29 cellular contexts compared by ENCODE assay signal in genomic region chr5:2895876-2896275, GRCh38.
"Had no signal": no experiment of that assay in that cellular context is flagged by ENCODE, and none has a peak within 500 bp of the region (broad histone marks: within the 10 kb centered on the region; RNA-seq: fewer than 3 reads in every experiment).

No MANE protein-coding gene starts in this region.

- H3K4me3 Mint-ChIP-seq: activated CD4-positive, alpha-beta memory T cell treated with anti-CD3 and anti-CD28 coated beads for 36 hours; activated CD4-positive, alpha-beta T cell treated with anti-CD3 and anti-CD28 coated beads, Interleukin-2, amount 10 ng/mL, durations not matched to agents 24 days and 14 days; natural killer cell treated with Interleukin-12 subunit alpha and Interleukin-12 subunit beta and Interleukin-15 and Interleukin-18, amount 100 ng/mL, for 72 hours; stimulated activated naive B cell treated with anti-CD40 and anti-IgM and Interleukin-4, amounts not matched to agents 10 μg/mL and 1 μg/mL and 100 μg/mL, for 72 hours; T-helper 17 cell had no signal

- DNase-seq: activated CD4-positive, alpha-beta memory T cell treated with anti-CD3 and anti-CD28 coated beads for 36 hours; activated CD4-positive, alpha-beta T cell treated with anti-CD3 and anti-CD28 coated beads, Interleukin-2, amount 10 ng/mL, durations not matched to agents 24 days and 14 days; activated CD4-positive, CD25-positive, alpha-beta regulatory T cell treated with anti-CD3 and anti-CD28 coated beads, Interleukin-2, amount 50 U/mL, for 72 hours; activated CD8-positive, alpha-beta memory T cell treated with anti-CD3 and anti-CD28 coated beads, Interleukin-2, amount 50 U/mL, for 4 hours; activated T-cell treated with anti-CD3 and anti-CD28 coated beads, Interleukin-2, amount 50 U/mL, for 1 hour; central memory CD4-positive, alpha-beta T cell; dermis blood vessel endothelial cell; effector CD8-positive, alpha-beta T cell; erythroblast; foreskin fibroblast; hippocampal formation; kidney glomerular epithelial cell; left lung; mesendoderm; mucosa of descending colon; sigmoid colon; small intestine; stimulated activated CD4-positive, alpha-beta T cell treated with anti-CD3 and anti-CD28 coated beads, Interleukin-4, amount 100 ng/mL, for 24 hours; stimulated activated naive B cell treated with anti-CD40 and anti-IgM and Interleukin-4, amounts not matched to agents 10 μg/mL and 1 μg/mL and 100 μg/mL, for 72 hours; T-helper 17 cell; T1000; transverse colon had no signal

- H3K4me3 ChIP-seq: breast epithelium, left lung, lung, mucosa of descending colon, sigmoid colon, transverse colon, vagina had no signal

- H3K27me3 Mint-ChIP-seq: activated CD4-positive, alpha-beta memory T cell treated with anti-CD3 and anti-CD28 coated beads for 36 hours; activated CD4-positive, alpha-beta T cell treated with anti-CD3 and anti-CD28 coated beads, Interleukin-2, amount 10 ng/mL, durations not matched to agents 24 days and 14 days; natural killer cell treated with Interleukin-12 subunit alpha and Interleukin-12 subunit beta and Interleukin-15 and Interleukin-18, amount 100 ng/mL, for 72 hours; stimulated activated naive B cell treated with anti-CD40 and anti-IgM and Interleukin-4, amounts not matched to agents 10 μg/mL and 1 μg/mL and 100 μg/mL, for 72 hours; T-helper 17 cell had no signal

- H3K36me3 ChIP-seq: breast epithelium, left lung, sigmoid colon, transverse colon, vagina had no signal

- H3K27me3 ChIP-seq: breast epithelium, sigmoid colon, transverse colon, vagina had no signal

- H3K9me3 Mint-ChIP-seq: natural killer cell treated with Interleukin-12 subunit alpha and Interleukin-12 subunit beta and Interleukin-15 and Interleukin-18, amount 100 ng/mL, for 72 hours had no signal

- H3K9me3 ChIP-seq: sigmoid colon, transverse colon, vagina had no signal

- H3K27ac ChIP-seq: breast epithelium, left lung, sigmoid colon, transverse colon, vagina had no signal

- H3K27ac Mint-ChIP-seq: activated CD4-positive, alpha-beta memory T cell treated with anti-CD3 and anti-CD28 coated beads for 36 hours; activated CD4-positive, alpha-beta T cell treated with anti-CD3 and anti-CD28 coated beads, Interleukin-2, amount 10 ng/mL, durations not matched to agents 24 days and 14 days; activated naive CD4-positive, alpha-beta T cell treated with anti-CD3 and anti-CD28 coated beads, Interleukin-2, amount 50 U/mL, for 72 hours; natural killer cell treated with Interleukin-12 subunit alpha and Interleukin-12 subunit beta and Interleukin-15 and Interleukin-18, amount 100 ng/mL, for 72 hours; progenitor cell of endocrine pancreas; stimulated activated naive B cell treated with anti-CD40 and anti-IgM and Interleukin-4, amounts not matched to agents 10 μg/mL and 1 μg/mL and 100 μg/mL, for 72 hours; T-helper 17 cell had no signal

- H3K4me1 ChIP-seq: breast epithelium, left lung, sigmoid colon, transverse colon, vagina had no signal

- ATAC-seq: activated naive CD4-positive, alpha-beta T cell treated with anti-CD3 and anti-CD28 coated beads, Interleukin-2, amount 50 U/mL, for 72 hours; left lung; mucosa of descending colon; natural killer cell treated with Interleukin-12 subunit alpha and Interleukin-12 subunit beta and Interleukin-15 and Interleukin-18, amount 100 ng/mL, for 72 hours; SK-N-SH treated with all-trans-retinoic acid at 6 μM for 48 hours; stimulated activated naive B cell treated with anti-CD40 and anti-IgM and Interleukin-4, amounts not matched to agents 10 μg/mL and 1 μg/mL and 100 μg/mL, for 72 hours; T-helper 17 cell had no signal

- H3K36me3 Mint-ChIP-seq: activated CD4-positive, alpha-beta memory T cell treated with anti-CD3 and anti-CD28 coated beads for 36 hours; natural killer cell treated with Interleukin-12 subunit alpha and Interleukin-12 subunit beta and Interleukin-15 and Interleukin-18, amount 100 ng/mL, for 72 hours; stimulated activated naive B cell treated with anti-CD40 and anti-IgM and Interleukin-4, amounts not matched to agents 10 μg/mL and 1 μg/mL and 100 μg/mL, for 72 hours had no signal

- H3K4me1 Mint-ChIP-seq: activated CD4-positive, alpha-beta T cell treated with anti-CD3 and anti-CD28 coated beads, Interleukin-2, amount 10 ng/mL, durations not matched to agents 24 days and 14 days; stimulated activated naive B cell treated with anti-CD40 and anti-IgM and Interleukin-4, amounts not matched to agents 10 μg/mL and 1 μg/mL and 100 μg/mL, for 72 hours; T-helper 17 cell had no signal
